Comparison of ENCODE assay signal across 11 cellular contexts in the genomic region with DNA sequence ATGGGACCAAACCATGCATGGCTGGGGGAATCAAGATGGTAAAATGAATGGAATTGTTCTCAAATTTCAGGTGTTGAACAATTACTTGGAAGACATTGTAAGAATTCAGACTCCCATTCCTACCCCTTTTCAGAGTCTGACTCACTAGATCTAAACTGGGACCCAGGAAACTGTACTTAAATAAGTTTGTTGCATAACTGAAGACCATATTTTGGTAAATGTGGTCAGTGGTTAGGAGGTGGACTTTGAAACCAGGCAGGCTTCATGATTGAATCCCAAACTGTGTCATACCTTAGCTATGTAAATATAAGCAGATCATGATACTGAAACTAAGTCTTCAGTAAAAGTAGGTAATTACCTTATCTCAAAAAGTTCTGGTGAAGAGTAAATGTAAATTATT.
DNase-seq lines count a peak whose midpoint lies in the region; ATAC-seq and TF ChIP-seq lines count a peak whose summit lies in the region.
"Had no signal": no experiment of that assay in that cellular context is flagged by ENCODE, and none has a peak within 500 bp of the region (broad histone marks: within the 10 kb centered on the region; RNA-seq: fewer than 3 reads in every experiment).

No MANE protein-coding gene starts in this region.

- no peaks in the 10 kb centered on the region for H3K27me3 ChIP-seq in effector memory CD4-positive, alpha-beta T cell (replicated peaks; ENCODE audit: control insufficient read depth, insufficient read depth, low read length, poor library complexity, severe bottlenecking)
- H3K27me3 ChIP-seq: colonic mucosa had no signal

- H3K9me3 ChIP-seq in effector memory CD4-positive, alpha-beta T cell (ENCODE audit: control insufficient read depth, low read length) = no peaks in the 10 kb centered on the region
- H3K9me3 ChIP-seq: colonic mucosa had no signal

- H3K36me3 ChIP-seq in effector memory CD4-positive, alpha-beta T cell (ENCODE audit: control insufficient read depth, insufficient read depth, low read length) = no peaks in the 10 kb centered on the region
- H3K36me3 ChIP-seq: colonic mucosa had no signal

- no peak for TF ChIP-seq CTCF in GM12865 (IDR thresholded peaks at IDR 0.05; ENCODE audit: insufficient read depth, low read depth, low read length, missing control alignments)

- no peak overlapping the region for H3K4me3 ChIP-seq in GM12865 (ENCODE audit: low read depth, low read length)
- H3K4me3 ChIP-seq in effector memory CD4-positive, alpha-beta T cell (ENCODE audit: insufficient read depth, low read depth, low read length, poor library complexity, severe bottlenecking) = no peak overlapping the region
- H3K4me3 ChIP-seq: colonic mucosa had no signal

- no peaks in the 10 kb centered on the region for H3K4me1 ChIP-seq in effector memory CD4-positive, alpha-beta T cell (ENCODE audit: control insufficient read depth, insufficient read depth, low read length, poor library complexity, severe bottlenecking)
- H3K4me1 ChIP-seq: colonic mucosa had no signal

- no peak overlapping the region for H3K27ac ChIP-seq in effector memory CD4-positive, alpha-beta T cell (ENCODE audit: insufficient read depth, low read length, poor library complexity, severe bottlenecking)
- H3K27ac ChIP-seq: colonic mucosa had no signal

- DNase-seq in GM12865 (ENCODE audit: low read depth) (peak; percentile 75), SW480 (ENCODE audit: low spot score) (peak; percentile 23), NOMO-1 treated with DMSO at 0.1 percent for 48 hours (lab: John Stamatoyannopoulos, UW; ENCODE audit: unreplicated experiment) (no peak)
- no peak for DNase-seq in effector memory CD4-positive, alpha-beta T cell
- no peak for DNase-seq in stimulated activated CD4-positive, alpha-beta T cell treated with anti-CD3 and anti-CD28 coated beads, Interleukin-4, amount 100 ng/mL, for 1 hour
- DNase-seq: activated CD8-positive, alpha-beta T cell treated with anti-CD3 and anti-CD28 coated beads, Interleukin-2, amount 10 ng/mL, durations not matched to agents 7 days and 5 days; CD8-positive, alpha-beta memory T cell; colonic mucosa had no signal

- ATAC-seq in GM21367 (IDR thresholded peaks at IDR 0.05; ENCODE audit: unreplicated experiment) (peak; percentile 94), HG03103 (IDR thresholded peaks at IDR 0.05; ENCODE audit: low read depth, unreplicated experiment) (peak; percentile 88), SK-N-SH treated with all-trans-retinoic acid at 6 μM for 48 hours (no peak)
- ATAC-seq: activated CD8-positive, alpha-beta T cell treated with anti-CD3 and anti-CD28 coated beads, Interleukin-2, amount 10 ng/mL, durations not matched to agents 7 days and 5 days had no signal

TF ChIP-seq in SK-N-SH treated with all-trans-retinoic acid at 6 μM for 48 hours, 23 proteins besides CTCF, POLR2A, EP300 and RAD21:
- no peak for TF ChIP-seq ISL1 (CRISPR knock-in tag; IDR thresholded peaks at IDR 0.05)
- TF ChIP-seq ZC3H10 (CRISPR knock-in tag; IDR thresholded peaks at IDR 0.05) = no peak
- TF ChIP-seq RARB (CRISPR knock-in tag; IDR thresholded peaks at IDR 0.05) = no peak
- no peak for TF ChIP-seq GLIS3 (CRISPR knock-in tag; IDR thresholded peaks at IDR 0.05)
- no peak for TF ChIP-seq ESRRG (CRISPR knock-in tag; IDR thresholded peaks at IDR 0.05)
- no peak for TF ChIP-seq CREB5 (CRISPR knock-in tag; IDR thresholded peaks at IDR 0.05; ENCODE audit: low read depth)
- TF ChIP-seq, protein P1, sequence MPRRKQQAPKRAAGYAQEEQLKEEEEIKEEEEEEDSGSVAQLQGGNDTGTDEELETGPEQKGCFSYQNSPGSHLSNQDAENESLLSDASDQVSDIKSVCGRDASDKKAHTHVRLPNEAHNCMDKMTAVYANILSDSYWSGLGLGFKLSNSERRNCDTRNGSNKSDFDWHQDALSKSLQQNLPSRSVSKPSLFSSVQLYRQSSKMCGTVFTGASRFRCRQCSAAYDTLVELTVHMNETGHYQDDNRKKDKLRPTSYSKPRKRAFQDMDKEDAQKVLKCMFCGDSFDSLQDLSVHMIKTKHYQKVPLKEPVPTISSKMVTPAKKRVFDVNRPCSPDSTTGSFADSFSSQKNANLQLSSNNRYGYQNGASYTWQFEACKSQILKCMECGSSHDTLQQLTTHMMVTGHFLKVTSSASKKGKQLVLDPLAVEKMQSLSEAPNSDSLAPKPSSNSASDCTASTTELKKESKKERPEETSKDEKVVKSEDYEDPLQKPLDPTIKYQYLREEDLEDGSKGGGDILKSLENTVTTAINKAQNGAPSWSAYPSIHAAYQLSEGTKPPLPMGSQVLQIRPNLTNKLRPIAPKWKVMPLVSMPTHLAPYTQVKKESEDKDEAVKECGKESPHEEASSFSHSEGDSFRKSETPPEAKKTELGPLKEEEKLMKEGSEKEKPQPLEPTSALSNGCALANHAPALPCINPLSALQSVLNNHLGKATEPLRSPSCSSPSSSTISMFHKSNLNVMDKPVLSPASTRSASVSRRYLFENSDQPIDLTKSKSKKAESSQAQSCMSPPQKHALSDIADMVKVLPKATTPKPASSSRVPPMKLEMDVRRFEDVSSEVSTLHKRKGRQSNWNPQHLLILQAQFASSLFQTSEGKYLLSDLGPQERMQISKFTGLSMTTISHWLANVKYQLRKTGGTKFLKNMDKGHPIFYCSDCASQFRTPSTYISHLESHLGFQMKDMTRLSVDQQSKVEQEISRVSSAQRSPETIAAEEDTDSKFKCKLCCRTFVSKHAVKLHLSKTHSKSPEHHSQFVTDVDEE (CRISPR knock-in tag; IDR thresholded peaks at IDR 0.05) = no peak
- no peak for TF ChIP-seq SNAI2 (CRISPR knock-in tag; IDR thresholded peaks at IDR 0.05)
- TF ChIP-seq PPARA (CRISPR knock-in tag; IDR thresholded peaks at IDR 0.05; ENCODE audit: borderline replicate concordance) = no peak

Comparison
In these comparisons a context has a peak if more than half of its experiments do, and no peak if none do; other contexts are left out.
1. DNase-seq: peak in GM12865 (single experiment) and SW480 (single experiment); none in NOMO-1 treated with DMSO at 0.1 percent for 48 hours (single experiment), effector memory CD4-positive, alpha-beta T cell (0 of 3) and stimulated activated CD4-positive, alpha-beta T cell treated with anti-CD3 and anti-CD28 coated beads, Interleukin-4, amount 100 ng/mL, for 1 hour (single experiment).